23 cellular contexts compared by ENCODE assay signal in the genomic region with DNA sequence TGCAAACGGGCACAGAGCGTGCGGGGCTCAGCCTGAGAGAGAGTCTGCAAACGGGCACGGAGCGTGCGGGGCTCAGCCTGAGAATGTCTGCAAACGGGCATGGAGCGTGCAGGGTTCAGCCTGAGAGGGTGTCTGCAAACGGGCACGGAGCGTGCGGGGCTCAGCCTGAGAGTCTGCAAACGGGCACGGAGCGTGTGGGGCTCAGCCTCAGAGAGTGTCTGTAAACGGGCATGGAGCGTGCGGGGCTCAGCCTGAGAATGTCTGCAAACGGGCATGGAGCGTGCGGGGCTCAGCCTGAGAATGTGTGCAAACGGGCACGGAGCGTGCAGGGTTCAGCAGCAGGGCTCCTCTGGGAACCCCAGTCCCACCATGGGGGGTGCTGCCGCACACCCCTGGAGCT. TPM values are rescaled to one million over a fixed set of nuclear protein-coding genes. Genes with fewer than 3 reads are reported as not detected.
DNase-seq lines count a peak whose midpoint lies in the region; ATAC-seq lines count a peak whose summit lies in the region.
"Had no signal": no experiment of that assay in that cellular context is flagged by ENCODE, and none has a peak within 500 bp of the region (broad histone marks: within the 10 kb centered on the region; RNA-seq: fewer than 3 reads in every experiment).

No MANE protein-coding gene starts in this region.

- H3K9me3 Mint-ChIP-seq in activated T-cell treated with anti-CD3 and anti-CD28 coated beads, Interleukin-2, amount 50 U/mL, for 24 hours: no peaks in the 10 kb centered on the region
- no peaks in the 10 kb centered on the region for H3K9me3 Mint-ChIP-seq in activated T-cell treated with anti-CD3 and anti-CD28 coated beads, Interleukin-2, amount 50 U/mL, for 4 hours
- peaks cover 0 to 4% (median 0%) of the 10 kb centered on the region in 8 donors for H3K9me3 Mint-ChIP-seq in CD4-positive, alpha-beta memory T cell
- no peaks in the 10 kb centered on the region for H3K9me3 Mint-ChIP-seq in activated naive CD8-positive, alpha-beta T cell treated with anti-CD3 and anti-CD28 coated beads, Interleukin-2, amount 10 ng/mL, durations not matched to agents 7 days and 5 days
- H3K9me3 Mint-ChIP-seq in naive thymus-derived CD4-positive, alpha-beta T cell: peaks cover 0 to 1% (median 0%) of the 10 kb centered on the region in 11 donors
- H3K9me3 Mint-ChIP-seq: GM23338 had no signal

- POLR2A ChIA-PET in CD4-positive, alpha-beta memory T cell (lab: Charles Lee; ENCODE audit: partially characterized antibody): interaction anchor here (1.0 to 1.1 kb wide), 2 partner anchors 15 to 21 kb away, joined by 3 read pairs; no protein-coding TSS in a partner anchor
- POLR2A ChIA-PET in activated naive CD8-positive, alpha-beta T cell treated with anti-CD3 and anti-CD28 coated beads, Interleukin-2, amount 10 ng/mL, durations not matched to agents 7 days and 5 days (lab: Charles Lee): interaction anchor here (1.6 to 3.2 kb wide), 2 partner anchors 21 to 24 kb away, joined by 6 to 22 read pairs; no protein-coding TSS in a partner anchor
- POLR2A ChIA-PET in naive thymus-derived CD4-positive, alpha-beta T cell (lab: Charles Lee): interaction anchor here (1.1 kb wide), 1 partner anchor 14 kb away, joined by 5 read pairs; a partner anchor contains a TSS

- no peaks in the 10 kb centered on the region for H3K27me3 Mint-ChIP-seq in activated T-cell treated with anti-CD3 and anti-CD28 coated beads, Interleukin-2, amount 50 U/mL, for 24 hours
- H3K27me3 Mint-ChIP-seq in activated T-cell treated with anti-CD3 and anti-CD28 coated beads, Interleukin-2, amount 50 U/mL, for 4 hours (ENCODE audit: low read depth): no peaks in the 10 kb centered on the region
- H3K27me3 Mint-ChIP-seq in CD4-positive, alpha-beta memory T cell: no peaks in the 10 kb centered on the region
- no peaks in the 10 kb centered on the region for H3K27me3 Mint-ChIP-seq in activated naive CD8-positive, alpha-beta T cell treated with anti-CD3 and anti-CD28 coated beads, Interleukin-2, amount 10 ng/mL, durations not matched to agents 7 days and 5 days
- H3K27me3 Mint-ChIP-seq in naive thymus-derived CD4-positive, alpha-beta T cell: no peaks in the 10 kb centered on the region

- intact Hi-C loops in CD4-positive, alpha-beta memory T cell (cut with micrococcal nuclease): no loop called here
- intact Hi-C loops in naive thymus-derived CD4-positive, alpha-beta T cell (cut with micrococcal nuclease): no loop called here

- peaks cover 88% of the 10 kb centered on the region for H3K36me3 Mint-ChIP-seq in activated T-cell treated with anti-CD3 and anti-CD28 coated beads, Interleukin-2, amount 50 U/mL, for 24 hours (ENCODE audit: low read depth)
- peaks cover 35% of the 10 kb centered on the region for H3K36me3 Mint-ChIP-seq in activated T-cell treated with anti-CD3 and anti-CD28 coated beads, Interleukin-2, amount 50 U/mL, for 4 hours (ENCODE audit: insufficient read depth)
- H3K36me3 Mint-ChIP-seq in CD4-positive, alpha-beta memory T cell: peaks cover 32 to 69% of the 10 kb centered on the region in 2 donors
- H3K36me3 Mint-ChIP-seq in activated naive CD8-positive, alpha-beta T cell treated with anti-CD3 and anti-CD28 coated beads, Interleukin-2, amount 10 ng/mL, durations not matched to agents 7 days and 5 days: peaks cover 43% of the 10 kb centered on the region
- peaks cover 9 to 39% (median 19%) of the 10 kb centered on the region in 5 donors for H3K36me3 Mint-ChIP-seq in naive thymus-derived CD4-positive, alpha-beta T cell

- H3K27ac ChIP-seq in CD4-positive, alpha-beta memory T cell (ENCODE audit: low read depth, low read length): no peak overlapping the region
- H3K27ac ChIP-seq in naive thymus-derived CD4-positive, alpha-beta T cell (ENCODE audit: low read depth, low read length): no peak overlapping the region
- H3K27ac ChIP-seq: C4-2B, RWPE1, SK-N-MC had no signal

- CTCF ChIA-PET in CD4-positive, alpha-beta memory T cell (lab: Charles Lee; ENCODE audit: partially characterized antibody): interaction anchor here (1.3 kb wide), 1 partner anchor 35 kb away, joined by 4 read pairs; no protein-coding TSS in a partner anchor
- CTCF ChIA-PET in naive thymus-derived CD4-positive, alpha-beta T cell (lab: Charles Lee): interaction anchor here (0.7 to 2.4 kb wide), 2 partner anchors 133 to 331 kb away, joined by 3 to 9 read pairs; no protein-coding TSS in a partner anchor

- peak overlapping the region; percentile 61 for H3K27ac Mint-ChIP-seq in activated T-cell treated with anti-CD3 and anti-CD28 coated beads, Interleukin-2, amount 50 U/mL, for 24 hours
- H3K27ac Mint-ChIP-seq in CD4-positive, alpha-beta memory T cell: peak overlapping the region in 4 of 7 donors; percentile 10 to 65 (median 34)
- peak overlapping the region; percentile 58 for H3K27ac Mint-ChIP-seq in activated naive CD8-positive, alpha-beta T cell treated with anti-CD3 and anti-CD28 coated beads, Interleukin-2, amount 10 ng/mL, durations not matched to agents 7 days and 5 days
- H3K27ac Mint-ChIP-seq in naive thymus-derived CD4-positive, alpha-beta T cell: peak overlapping the region in 5 of 9 donors; percentile 42 to 99 (median 82)
- H3K27ac Mint-ChIP-seq: GM23338 had no signal

- peaks cover 35% of the 10 kb centered on the region for H3K4me1 Mint-ChIP-seq in activated T-cell treated with anti-CD3 and anti-CD28 coated beads, Interleukin-2, amount 50 U/mL, for 24 hours (ENCODE audit: low read depth)
- peaks cover 18% of the 10 kb centered on the region for H3K4me1 Mint-ChIP-seq in activated T-cell treated with anti-CD3 and anti-CD28 coated beads, Interleukin-2, amount 50 U/mL, for 4 hours (ENCODE audit: low read depth)
- H3K4me1 Mint-ChIP-seq in CD4-positive, alpha-beta memory T cell: peaks cover 12 to 25% (median 17%) of the 10 kb centered on the region in 4 donors
- H3K4me1 Mint-ChIP-seq in activated naive CD8-positive, alpha-beta T cell treated with anti-CD3 and anti-CD28 coated beads, Interleukin-2, amount 10 ng/mL, durations not matched to agents 7 days and 5 days: peaks cover 27% of the 10 kb centered on the region
- peaks cover 9 to 38% (median 29%) of the 10 kb centered on the region in 7 donors for H3K4me1 Mint-ChIP-seq in naive thymus-derived CD4-positive, alpha-beta T cell
- H3K4me1 Mint-ChIP-seq: GM23338 had no signal

- no peak overlapping the region for H3K4me3 Mint-ChIP-seq in activated T-cell treated with anti-CD3 and anti-CD28 coated beads, Interleukin-2, amount 50 U/mL, for 24 hours
- no peak overlapping the region for H3K4me3 Mint-ChIP-seq in activated T-cell treated with anti-CD3 and anti-CD28 coated beads, Interleukin-2, amount 50 U/mL, for 4 hours
- no peak overlapping the region for H3K4me3 Mint-ChIP-seq in CD4-positive, alpha-beta memory T cell
- no peak overlapping the region for H3K4me3 Mint-ChIP-seq in activated naive CD8-positive, alpha-beta T cell treated with anti-CD3 and anti-CD28 coated beads, Interleukin-2, amount 10 ng/mL, durations not matched to agents 7 days and 5 days
- H3K4me3 Mint-ChIP-seq in naive thymus-derived CD4-positive, alpha-beta T cell: peak overlapping the region in 2 of 10 donors; percentile 5 to 13
- H3K4me3 Mint-ChIP-seq: GM23338 had no signal

- H3K36me3 ChIP-seq in CD4-positive, alpha-beta memory T cell (ENCODE audit: insufficient read depth, low read length): peaks cover 56% of the 10 kb centered on the region
- peaks cover 11 to 69% (median 21%) of the 10 kb centered on the region in 3 experiments for H3K36me3 ChIP-seq in naive thymus-derived CD4-positive, alpha-beta T cell (ENCODE audit: control insufficient read depth in 2 of 3, insufficient read depth in 3 of 3, low read length in 3 of 3)

- no peaks in the 10 kb centered on the region for H3K9me3 ChIP-seq in CD4-positive, alpha-beta memory T cell (ENCODE audit: control insufficient read depth in 1 of 2, low read length in 2 of 2)
- no peaks in the 10 kb centered on the region for H3K9me3 ChIP-seq in naive thymus-derived CD4-positive, alpha-beta T cell (ENCODE audit: control insufficient read depth in 2 of 3, low read length in 3 of 3)

- H3K27me3 ChIP-seq in CD4-positive, alpha-beta memory T cell (ENCODE audit: insufficient read depth, low read length): no peaks in the 10 kb centered on the region
- H3K27me3 ChIP-seq in naive thymus-derived CD4-positive, alpha-beta T cell (ENCODE audit: control insufficient read depth in 2 of 2, insufficient read depth in 2 of 2, low read length in 2 of 2): no peaks in the 10 kb centered on the region

- H3K4me3 ChIP-seq in CD4-positive, alpha-beta memory T cell (ENCODE audit: low read length in 2 of 2): no peak overlapping the region
- H3K4me3 ChIP-seq in naive thymus-derived CD4-positive, alpha-beta T cell (ENCODE audit: low read length): no peak overlapping the region
- H3K4me3 ChIP-seq: GM23338, SK-N-MC had no signal

- no peak for DNase-seq in activated T-cell treated with anti-CD3 and anti-CD28 coated beads, Interleukin-2, amount 50 U/mL, for 24 hours
- DNase-seq in activated T-cell treated with anti-CD3 and anti-CD28 coated beads, Interleukin-2, amount 50 U/mL, for 4 hours: no peak
- DNase-seq in CD4-positive, alpha-beta memory T cell: peak in 1 of 5 donors; percentile 12
- DNase-seq in activated naive CD8-positive, alpha-beta T cell treated with anti-CD3 and anti-CD28 coated beads, Interleukin-2, amount 10 ng/mL, durations not matched to agents 7 days and 5 days: no peak
- no peak for DNase-seq in naive thymus-derived CD4-positive, alpha-beta T cell
- DNase-seq in NCI-H146 treated with DMSO at 0.1 percent for 48 hours (lab: John Stamatoyannopoulos, UW; ENCODE audit: unreplicated experiment) (no peak), NCI-H510A (lab: John Stamatoyannopoulos, UW) (no peak), SKM-1 (lab: John Stamatoyannopoulos, UW; ENCODE audit: unreplicated experiment) (no peak)
- DNase-seq: DMS79 treated with DMSO at 0.1 percent for 48 hours, HCEC 1CT, Kasumi-1, NCI-H1417, NCI-H187, NCI-H2107, NCI-H2227 treated with DMSO at 0.1 percent for 48 hours, NCI-H510A treated with DMSO at 0.1 percent for 48 hours, NCI-H748 treated with DMSO at 0.1 percent for 48 hours, SHP77 treated with DMSO at 0.1 percent for 48 hours had no signal

- peaks cover 21% of the 10 kb centered on the region for H3K4me1 ChIP-seq in CD4-positive, alpha-beta memory T cell (ENCODE audit: insufficient read depth, low read length)
- H3K4me1 ChIP-seq in naive thymus-derived CD4-positive, alpha-beta T cell (ENCODE audit: control insufficient read depth in 2 of 2, insufficient read depth in 2 of 2, low read length in 2 of 2): peaks cover 10 to 12% of the 10 kb centered on the region in 2 donors

- no peak for ATAC-seq in activated T-cell treated with anti-CD3 and anti-CD28 coated beads, Interleukin-2, amount 50 U/mL, for 4 hours
- ATAC-seq in activated naive CD8-positive, alpha-beta T cell treated with anti-CD3 and anti-CD28 coated beads, Interleukin-2, amount 10 ng/mL, durations not matched to agents 7 days and 5 days (ENCODE audit: low read depth): no peak
- no peak for ATAC-seq in naive thymus-derived CD4-positive, alpha-beta T cell
- ATAC-seq: GM23338 had no signal

RNA-seq across cellular contexts. Expression of a gene that starts 13.5 kb away (rescaled TPM):
- total RNA-seq in activated T-cell treated with anti-CD3 and anti-CD28 coated beads, Interleukin-2, amount 50 U/mL, for 4 hours: 10 to 100 TPM; 57.7 to 59.2 (median 57.7) TPM
- total RNA-seq in CD4-positive, alpha-beta memory T cell: 10 to 100 TPM; 49.2 to 54.5 TPM
- polyA plus RNA-seq in CD4-positive, alpha-beta memory T cell: 10 to 100 TPM in 1 of 2 donors, under 1 TPM in 1; 0.93 to 17.0 TPM
- total RNA-seq in activated naive CD8-positive, alpha-beta T cell treated with anti-CD3 and anti-CD28 coated beads, Interleukin-2, amount 10 ng/mL, durations not matched to agents 7 days and 5 days: 10 to 100 TPM; 55.4 to 58.9 TPM
- total RNA-seq in naive thymus-derived CD4-positive, alpha-beta T cell: 10 to 100 TPM; 47.3 to 55.2 (median 49.4) TPM
- 10 to 100 TPM in 1 of 2 donors, 1 to 10 TPM in 1; 6.2 to 22.1 TPM for polyA plus RNA-seq in naive thymus-derived CD4-positive, alpha-beta T cell

RNA-seq across cellular contexts. Expression of a gene that starts 26.0 kb away (rescaled TPM):
- 10 to 100 TPM; 16.3 to 26.7 (median 17.7) TPM for total RNA-seq in activated T-cell treated with anti-CD3 and anti-CD28 coated beads, Interleukin-2, amount 50 U/mL, for 4 hours
- total RNA-seq in CD4-positive, alpha-beta memory T cell: 10 to 100 TPM; 67.6 to 76.6 TPM
- polyA plus RNA-seq in CD4-positive, alpha-beta memory T cell: 10 to 100 TPM; 20.8 to 37.4 TPM
- 100 to 1,000 TPM; 160 to 165 TPM for total RNA-seq in activated naive CD8-positive, alpha-beta T cell treated with anti-CD3 and anti-CD28 coated beads, Interleukin-2, amount 10 ng/mL, durations not matched to agents 7 days and 5 days
- total RNA-seq in naive thymus-derived CD4-positive, alpha-beta T cell: 100 to 1,000 TPM in 1 of 5 experiments, 10 to 100 TPM in 4; 57.0 to 134 (median 64.6) TPM
- 10 to 100 TPM; 25.9 to 50.0 TPM for polyA plus RNA-seq in naive thymus-derived CD4-positive, alpha-beta T cell

RNA-seq across cellular contexts. Expression of a gene that starts 29.0 kb away (rescaled TPM):
- 10 to 100 TPM; 15.1 to 17.4 (median 16.1) TPM for total RNA-seq in activated T-cell treated with anti-CD3 and anti-CD28 coated beads, Interleukin-2, amount 50 U/mL, for 4 hours
- 10 to 100 TPM; 52.7 to 55.2 TPM for total RNA-seq in CD4-positive, alpha-beta memory T cell
- polyA plus RNA-seq in CD4-positive, alpha-beta memory T cell: 10 to 100 TPM; 38.4 to 43.7 TPM
- total RNA-seq in activated naive CD8-positive, alpha-beta T cell treated with anti-CD3 and anti-CD28 coated beads, Interleukin-2, amount 10 ng/mL, durations not matched to agents 7 days and 5 days: 10 to 100 TPM; 36.5 to 41.0 TPM
- total RNA-seq in naive thymus-derived CD4-positive, alpha-beta T cell: 10 to 100 TPM; 20.0 to 45.4 (median 35.5) TPM
- polyA plus RNA-seq in naive thymus-derived CD4-positive, alpha-beta T cell: 10 to 100 TPM; 26.7 to 43.6 TPM

RNA-seq across cellular contexts. Expression of a gene that starts 29.3 kb away (rescaled TPM):
- 1 to 10 TPM in 2 of 3 donors, under 1 TPM in 1; 0.71 to 1.3 (median 1.1) TPM for total RNA-seq in activated T-cell treated with anti-CD3 and anti-CD28 coated beads, Interleukin-2, amount 50 U/mL, for 4 hours
- total RNA-seq in CD4-positive, alpha-beta memory T cell: 1 to 10 TPM; 7.0 to 8.1 TPM
- polyA plus RNA-seq in CD4-positive, alpha-beta memory T cell: 1 to 10 TPM in 1 of 2 donors, under 1 TPM in 1; 0.94 to 1.3 TPM
- 1 to 10 TPM; 2.5 to 2.7 TPM for total RNA-seq in activated naive CD8-positive, alpha-beta T cell treated with anti-CD3 and anti-CD28 coated beads, Interleukin-2, amount 10 ng/mL, durations not matched to agents 7 days and 5 days
- total RNA-seq in naive thymus-derived CD4-positive, alpha-beta T cell: 10 to 100 TPM in 2 of 5 experiments, 1 to 10 TPM in 3; 2.8 to 14.7 (median 9.6) TPM
- polyA plus RNA-seq in naive thymus-derived CD4-positive, alpha-beta T cell: 1 to 10 TPM; 2.3 to 3.6 TPM

RNA-seq across cellular contexts. Expression of a gene that starts 35.0 kb away (rescaled TPM):
- not detected for total RNA-seq in activated T-cell treated with anti-CD3 and anti-CD28 coated beads, Interleukin-2, amount 50 U/mL, for 4 hours
- total RNA-seq in CD4-positive, alpha-beta memory T cell: not detected
- polyA plus RNA-seq in CD4-positive, alpha-beta memory T cell: not detected
- not detected for total RNA-seq in activated naive CD8-positive, alpha-beta T cell treated with anti-CD3 and anti-CD28 coated beads, Interleukin-2, amount 10 ng/mL, durations not matched to agents 7 days and 5 days
- not detected for total RNA-seq in naive thymus-derived CD4-positive, alpha-beta T cell
- not detected for polyA plus RNA-seq in naive thymus-derived CD4-positive, alpha-beta T cell
- total RNA-seq: GM23338, MCF 10A had no signal
- polyA plus RNA-seq: GM23338 had no signal
